ENCODE assay signal across 16 cellular contexts in genomic region chr9:114482602-114483001, GRCh38.
"Had no signal": no experiment of that assay in that cellular context is flagged by ENCODE, and none has a peak within 500 bp of the region (broad histone marks: within the 10 kb centered on the region; RNA-seq: fewer than 3 reads in every experiment).

No MANE protein-coding gene starts in this region.

- H3K27me3 Mint-ChIP-seq: stimulated activated naive CD8-positive, alpha-beta T cell treated with anti-CD3 and anti-CD28 coated beads, Interleukin-15, amount 100 ng/mL, for 72 hours had no signal

- H3K4me3 Mint-ChIP-seq: activated CD8-positive, alpha-beta T cell treated with anti-CD3 and anti-CD28 coated beads, Interleukin-2, amount 10 ng/mL, durations not matched to agents 7 days and 5 days; activated T-helper 1 cell treated with anti-CD3 and anti-CD28 coated beads, Interleukin-12 subunit alpha, Interleukin-12 subunit beta, Interleukin-2, Interleukin-4 antibody, amounts not matched to agents 30 ng/mL and 10 ng/mL and 1 ng/mL, durations not matched to agents 14 hours and 24 hours and 36 hours; neural crest cell; stimulated activated naive CD8-positive, alpha-beta T cell treated with anti-CD3 and anti-CD28 coated beads, Interleukin-15, amount 100 ng/mL, for 72 hours; T-helper 1 cell treated with Interleukin-12 subunit alpha and Interleukin-12 subunit beta and Interleukin-4 antibody, amounts not matched to agents 30 μg/mL and 1 μg/mL, for 36 hours had no signal

- ATAC-seq: activated CD8-positive, alpha-beta T cell treated with anti-CD3 and anti-CD28 coated beads, Interleukin-2, amount 10 ng/mL, durations not matched to agents 7 days and 5 days; gastroesophageal sphincter; stimulated activated naive CD8-positive, alpha-beta T cell treated with anti-CD3 and anti-CD28 coated beads, Interleukin-15, amount 100 ng/mL, for 72 hours had no signal

- H3K9me3 ChIP-seq: gastroesophageal sphincter, ovary, uterus had no signal

- H3K4me1 ChIP-seq: uterus had no signal

- H3K9me3 Mint-ChIP-seq: activated T-helper 1 cell treated with anti-CD3 and anti-CD28 coated beads, Interleukin-12 subunit alpha, Interleukin-12 subunit beta, Interleukin-2, Interleukin-4 antibody, amounts not matched to agents 30 ng/mL and 10 ng/mL and 1 ng/mL, durations not matched to agents 14 hours and 24 hours and 36 hours; neural crest cell; stimulated activated naive CD8-positive, alpha-beta T cell treated with anti-CD3 and anti-CD28 coated beads, Interleukin-15, amount 100 ng/mL, for 72 hours; T-helper 1 cell treated with Interleukin-12 subunit alpha and Interleukin-12 subunit beta and Interleukin-4 antibody, amounts not matched to agents 30 μg/mL and 1 μg/mL, for 36 hours had no signal

- H3K27me3 ChIP-seq: gastroesophageal sphincter, ovary, uterus had no signal

- H3K4me1 Mint-ChIP-seq: neural crest cell had no signal

- H3K27ac ChIP-seq: coronary artery, epithelial cell of prostate, gastroesophageal sphincter, ovary, uterus had no signal

- DNase-seq: activated CD4-positive, alpha-beta T cell treated with anti-CD3 and anti-CD28 coated beads for 1 hour; activated CD8-positive, alpha-beta memory T cell treated with anti-CD3 and anti-CD28 coated beads, Interleukin-2, amount 50 U/mL, for 48 hours; activated CD8-positive, alpha-beta T cell treated with anti-CD3 and anti-CD28 coated beads, Interleukin-2, amount 10 ng/mL, durations not matched to agents 7 days and 5 days; activated naive CD4-positive, alpha-beta T cell; central memory CD4-positive, alpha-beta T cell; effector CD8-positive, alpha-beta T cell; ovary; stimulated activated CD4-positive, alpha-beta T cell treated with anti-CD3 and anti-CD28 coated beads, Interleukin-2, amount 100 ng/mL, for 48 hours; stimulated activated naive CD8-positive, alpha-beta T cell treated with anti-CD3 and anti-CD28 coated beads, Interleukin-15, amount 100 ng/mL, for 72 hours; uterus had no signal

- H3K27ac Mint-ChIP-seq: activated CD8-positive, alpha-beta T cell treated with anti-CD3 and anti-CD28 coated beads, Interleukin-2, amount 10 ng/mL, durations not matched to agents 7 days and 5 days; activated T-helper 1 cell treated with anti-CD3 and anti-CD28 coated beads, Interleukin-12 subunit alpha, Interleukin-12 subunit beta, Interleukin-2, Interleukin-4 antibody, amounts not matched to agents 30 ng/mL and 10 ng/mL and 1 ng/mL, durations not matched to agents 14 hours and 24 hours and 36 hours; stimulated activated naive CD8-positive, alpha-beta T cell treated with anti-CD3 and anti-CD28 coated beads, Interleukin-15, amount 100 ng/mL, for 72 hours; T-helper 1 cell treated with Interleukin-12 subunit alpha and Interleukin-12 subunit beta and Interleukin-4 antibody, amounts not matched to agents 30 μg/mL and 1 μg/mL, for 36 hours had no signal

- H3K4me3 ChIP-seq: coronary artery, gastroesophageal sphincter, ovary, uterus had no signal

- H3K36me3 ChIP-seq: ovary, uterus had no signal
